In genomic region chr11:46353706-46354105, GRCh38 we compare ENCODE assay signal across 12 cellular contexts. TPM values are rescaled to one million over a fixed set of nuclear protein-coding genes. Genes with fewer than 3 reads are reported as not detected.
DNase-seq lines count a peak whose midpoint lies in the region; ATAC-seq, FAIRE-seq and TF ChIP-seq lines count a peak whose summit lies in the region.
"Had no signal": no experiment of that assay in that cellular context is flagged by ENCODE, and none has a peak within 500 bp of the region (broad histone marks: within the 10 kb centered on the region; RNA-seq: fewer than 3 reads in every experiment).

No MANE protein-coding gene starts in this region.

- CTCF ChIA-PET in CD4-positive, alpha-beta memory T cell (lab: Charles Lee; ENCODE audit: partially characterized antibody), result interaction anchor here (0.9 to 17.9 kb wide), 10 partner anchors 8 to 251 kb away, joined by 3 to 469 read pairs (median 9); no protein-coding TSS in a partner anchor
- CTCF ChIA-PET in K562 (lab: Yijun Ruan, JAX; ENCODE audit: low intra/inter-chr PET ratio), result no interaction called here

- H3K4me1 ChIP-seq in CD4-positive, alpha-beta memory T cell (ENCODE audit: insufficient read depth, low read length), result peaks cover 95% of the 10 kb centered on the region
- H3K4me1 ChIP-seq in K562 (replicated peaks in 1 of 2; ENCODE audit: control insufficient read depth in 2 of 2, insufficient read depth in 2 of 2, low read length in 2 of 2) (peaks cover 35 to 53% of the 10 kb centered on the region in 2 experiments), HAP-1 (no peaks in the 10 kb centered on the region)

- no peak for ATAC-seq in K562
- ATAC-seq in HG02588 (IDR thresholded peaks at IDR 0.05; ENCODE audit: unreplicated experiment), result no peak
- ATAC-seq: PC-3 had no signal

- intact Hi-C loops in CD4-positive, alpha-beta memory T cell (cut with micrococcal nuclease), result no loop called here
- intact Hi-C loops in K562 (cut with micrococcal nuclease), result loop anchor here (2.0 kb wide), 1 partner anchor 27 kb away; the partner anchor contains the start of gene MDK

- no peak overlapping the region for H3K4me3 ChIP-seq in CD4-positive, alpha-beta memory T cell (ENCODE audit: low read length in 2 of 2)
- H3K4me3 ChIP-seq in K562, result no peak overlapping the region
- H3K4me3 ChIP-seq in HAP-1, result no peak overlapping the region
- H3K4me3 ChIP-seq: thyroid gland had no signal

- TF ChIP-seq POLR2A in K562 (conservative IDR thresholded peaks at IDR 0.05), result no peak

- no peak for TF ChIP-seq CTCF in K562 (IDR thresholded peaks at IDR 0.05 in 2 of 3, conservative IDR thresholded peaks at IDR 0.05 in 1 of 3; ENCODE audit: insufficient read depth in 2 of 3, low read depth in 1 of 3, low read length in 3 of 3)

- peak overlapping the region; percentile 48 to 97 (median 79) for H3K27ac Mint-ChIP-seq in CD4-positive, alpha-beta memory T cell

- no peaks in the 10 kb centered on the region for H3K9me3 Mint-ChIP-seq in CD4-positive, alpha-beta memory T cell

- BruUV-seq in K562 (replicated peaks; lab: Mats Ljungman, UMichigan), result no TSS peak

- no peaks in the 10 kb centered on the region for H3K9me3 ChIP-seq in CD4-positive, alpha-beta memory T cell (ENCODE audit: control insufficient read depth in 1 of 2, low read length in 2 of 2)
- H3K9me3 ChIP-seq in K562 (replicated peaks; ENCODE audit: control insufficient read depth, insufficient read depth, low read depth, low read length), result no peaks in the 10 kb centered on the region
- no peaks in the 10 kb centered on the region for H3K9me3 ChIP-seq in HAP-1
- H3K9me3 ChIP-seq: thyroid gland had no signal

- POLR2A ChIA-PET in CD4-positive, alpha-beta memory T cell (lab: Charles Lee; ENCODE audit: partially characterized antibody), result interaction anchor here (0.9 to 14.7 kb wide), 3 partner anchors 12 to 27 kb away, joined by 3 to 334 read pairs (median 262); no protein-coding TSS in a partner anchor
- POLR2A ChIA-PET in K562 (lab: Yijun Ruan, JAX), result interaction anchor here (0.9 to 1.5 kb wide), 3 partner anchors 12 to 36 kb away, joined by 3 to 4 read pairs (median 3); no protein-coding TSS in a partner anchor

- H3K27ac ChIP-seq in CD4-positive, alpha-beta memory T cell (ENCODE audit: low read depth, low read length), result peak overlapping the region; percentile 69
- H3K27ac ChIP-seq in K562 (ENCODE audit: extremely low read depth, low read depth, low read length), result no peak overlapping the region
- H3K27ac ChIP-seq: parathyroid adenoma, thyroid gland had no signal

- H3K4me1 Mint-ChIP-seq in CD4-positive, alpha-beta memory T cell, result peaks cover 49 to 97% (median 79%) of the 10 kb centered on the region in 4 donors

- peaks cover 4% of the 10 kb centered on the region for H3K9me1 ChIP-seq in K562 (ENCODE audit: control insufficient read depth, insufficient read depth, low read length)

- TF ChIP-seq EP300 in K562 (IDR thresholded peaks at IDR 0.05; ENCODE audit: low read length), result no peak

- no peaks in the 10 kb centered on the region for H3K27me3 ChIP-seq in CD4-positive, alpha-beta memory T cell (ENCODE audit: insufficient read depth, low read length)
- H3K27me3 ChIP-seq in K562 (ENCODE audit: control insufficient read depth in 2 of 2, insufficient read depth in 2 of 2, low read length in 2 of 2), result no peaks in the 10 kb centered on the region
- no peaks in the 10 kb centered on the region for H3K27me3 ChIP-seq in HAP-1 (ENCODE audit: low read depth)
- H3K27me3 ChIP-seq: thyroid gland had no signal

- H3K36me3 ChIP-seq in CD4-positive, alpha-beta memory T cell (ENCODE audit: insufficient read depth, low read length), result peaks cover 15% of the 10 kb centered on the region
- H3K36me3 ChIP-seq in K562 (ENCODE audit: control insufficient read depth, insufficient read depth, low read length), result peaks cover 66% of the 10 kb centered on the region; the same call in 2 of the 3 replicates
- peaks cover 3% of the 10 kb centered on the region; the same call in 1 of the 2 replicates for H3K36me3 ChIP-seq in HAP-1 (replicated peaks)
- H3K36me3 ChIP-seq: thyroid gland had no signal

- TF ChIP-seq RAD21 in K562 (CRISPR knock-in tag; conservative IDR thresholded peaks at IDR 0.05 in 1 of 2, IDR thresholded peaks at IDR 0.05 in 1 of 2), result no peak

- 76% methylated on average over 9 of the region's 9 CpGs for WGBS in K562 (ENCODE audit: insufficient coverage, low coverage, missing lambda C conversion rate)

- peak overlapping the region in 1 of 2 experiments; percentile 65; a peak in 2 of 4 replicates for H3K9ac ChIP-seq in K562 (ENCODE audit: insufficient read depth in 1 of 2, low read depth in 2 of 2, low read length in 2 of 2)
- H3K9ac ChIP-seq: parathyroid adenoma had no signal

- peak in 1 of 5 donors; percentile 47 for DNase-seq in CD4-positive, alpha-beta memory T cell
- DNase-seq in activated CD4-positive, CD25-positive, alpha-beta regulatory T cell treated with anti-CD3 and anti-CD28 coated beads, Interleukin-2, amount 50 U/mL, for 72 hours, result peak; percentile 54
- DNase-seq in K562 (ENCODE audit: extremely low read depth in 1 of 4, low spot score in 3 of 4) (no peak), NCI-H2107 treated with DMSO at 0.1 percent for 48 hours (lab: John Stamatoyannopoulos, UW; ENCODE audit: unreplicated experiment) (no peak), HAP-1 (ENCODE audit: low spot score in 2 of 2) (no peak), D341Med (ENCODE audit: low spot score) (no peak)
- peak; percentile 71 for DNase-seq in stimulated activated CD4-positive, alpha-beta T cell treated with anti-CD3 and anti-CD28 coated beads, Interleukin-1b, Interleukin-23, amount 100 ng/mL, for 48 hours
- DNase-seq: PC-3, thyroid gland had no signal

- peaks cover 13% of the 10 kb centered on the region for H4K20me1 ChIP-seq in K562 (replicated peaks; ENCODE audit: control insufficient read depth, insufficient read depth, low read length)

- no peaks in the 10 kb centered on the region for H3K27me3 Mint-ChIP-seq in CD4-positive, alpha-beta memory T cell

- in situ Hi-C loops in K562 (cut with MboI), result no loop called here
- in situ Hi-C loops in HAP-1 (cut with MboI; ENCODE audit: low sequenced_read_pairs), result no loop called here

- peak overlapping the region; percentile 31 to 88 (median 82) for H3K4me3 Mint-ChIP-seq in CD4-positive, alpha-beta memory T cell

- FAIRE-seq in K562 (lab: Jason Lieb, UNC), result no peak

- no peak overlapping the region for H3K4me2 ChIP-seq in K562 (ENCODE audit: insufficient read depth, low read length)

- H3K79me2 ChIP-seq in K562 (ENCODE audit: control insufficient read depth, insufficient read depth, low read length), result peaks cover 79% of the 10 kb centered on the region

- peaks cover 12 to 49% of the 10 kb centered on the region in 2 donors for H3K36me3 Mint-ChIP-seq in CD4-positive, alpha-beta memory T cell

- H2AFZ ChIP-seq in K562 (ENCODE audit: low read depth, low read length), result no peak overlapping the region
- H2AFZ ChIP-seq: parathyroid adenoma had no signal

RNA-seq across cellular contexts. Expression of gene DGKZ, which starts 6.4 kb away (rescaled TPM):
- total RNA-seq in CD4-positive, alpha-beta memory T cell, result 100 to 1,000 TPM; 230 to 235 TPM
- 10 to 100 TPM; 34.8 to 78.9 TPM for polyA plus RNA-seq in CD4-positive, alpha-beta memory T cell
- 71.0 and 248 TPM in 2 replicates for total RNA-seq in K562 (2011; cell fraction: chromatin; rRNA removed; ENCODE audit: low replicate concordance)
- total RNA-seq in K562 (2011; cell fraction: nucleolus; rRNA removed), result 153 and 166 TPM in 2 replicates
- total RNA-seq in K562 (2011; cell fraction: nucleoplasm; rRNA removed), result 88.0 and 98.6 TPM in 2 replicates
- 78.5 and 108 TPM in 2 replicates for total RNA-seq in K562 (2014; rRNA removed)
- total RNA-seq in K562 (2014; rRNA removed; fragmentation: Illumina TruSeq; extraction: Trizol), result 10.9 and 13.6 TPM in 2 replicates
- total RNA-seq in K562 (2015; rRNA removed; fragmentation: Illumina TruSeq; extraction: Trizol), result 44.2 and 47.5 TPM in 2 replicates
- 87.8 and 100 TPM in 2 replicates for total RNA-seq in K562 (2021)
- polyA plus RNA-seq in K562 (2011; rRNA removed), result 28.2 and 49.4 TPM in 2 replicates
- polyA plus RNA-seq in K562 (2011; cell fraction: cytosol; rRNA removed), result 55.4 and 121 TPM in 2 replicates
- polyA plus RNA-seq in K562 (2011; cell fraction: nucleus; rRNA removed), result 203 and 295 TPM in 2 replicates
- polyA plus RNA-seq in K562 (2012), result 64.0 and 103 TPM in 2 replicates
- polyA plus RNA-seq in K562 (2014; fragmentation: Illumina TruSeq; extraction: Trizol), result 48.8 and 66.2 TPM in 2 replicates
- under 1 TPM; 0.51 to 0.71 TPM for polyA plus RNA-seq in K562 (2014; fragmentation: Nextera tagmentation; extraction: Ambion mirVana)
- polyA plus RNA-seq in K562 (2014; rRNA removed), result 73.5 and 77.9 TPM in 2 replicates
- 18.5 and 28.5 TPM in 2 replicates for polyA minus RNA-seq in K562 (2011; rRNA and poly(A)+ RNA removed)
- polyA minus RNA-seq in K562 (2011; cell fraction: cytosol; rRNA and poly(A)+ RNA removed), result 53.9 and 65.8 TPM in 2 replicates
- polyA minus RNA-seq in K562 (2011; cell fraction: nucleus; rRNA and poly(A)+ RNA removed), result 59.1 and 64.5 TPM in 2 replicates

RNA-seq across cellular contexts. Expression of gene MDK, which starts 27.8 kb away (rescaled TPM):
- 1 to 10 TPM; 4.7 to 5.6 TPM for total RNA-seq in CD4-positive, alpha-beta memory T cell
- not detected for polyA plus RNA-seq in CD4-positive, alpha-beta memory T cell
- total RNA-seq in K562 (2011; cell fraction: chromatin; rRNA removed; ENCODE audit: low replicate concordance), result 91.4 and 271 TPM in 2 replicates
- 402 and 460 TPM in 2 replicates for total RNA-seq in K562 (2011; cell fraction: nucleolus; rRNA removed)
- 333 and 334 TPM in 2 replicates for total RNA-seq in K562 (2011; cell fraction: nucleoplasm; rRNA removed)
- total RNA-seq in K562 (2014; rRNA removed) (478 and 553 TPM in 2 replicates), K562 (2014; rRNA removed; fragmentation: Illumina TruSeq; extraction: Trizol) (91.5 and 123 TPM in 2 replicates), K562 (2015; rRNA removed; fragmentation: Illumina TruSeq; extraction: Trizol) (269 and 279 TPM in 2 replicates), K562 (2021) (396 and 429 TPM in 2 replicates)
- polyA plus RNA-seq in K562 (2011; rRNA removed) (343 and 350 TPM in 2 replicates), K562 (2014; fragmentation: Illumina TruSeq; extraction: Trizol) (661 and 667 TPM in 2 replicates), K562 (2014; fragmentation: Nextera tagmentation; extraction: Ambion mirVana) (10 to 100 TPM; 20.7 to 61.7 TPM), K562 (2014; rRNA removed) (700 and 703 TPM in 2 replicates)
- polyA plus RNA-seq in K562 (2011; cell fraction: cytosol; rRNA removed), result 540 and 788 TPM in 2 replicates
- 206 and 271 TPM in 2 replicates for polyA plus RNA-seq in K562 (2011; cell fraction: nucleus; rRNA removed)
- polyA plus RNA-seq in K562 (2012), result 413 and 460 TPM in 2 replicates
- 33.7 and 59.6 TPM in 2 replicates for polyA minus RNA-seq in K562 (2011; rRNA and poly(A)+ RNA removed)
- polyA minus RNA-seq in K562 (2011; cell fraction: cytosol; rRNA and poly(A)+ RNA removed), result 108 and 146 TPM in 2 replicates
- polyA minus RNA-seq in K562 (2011; cell fraction: nucleus; rRNA and poly(A)+ RNA removed), result 24.1 and 38.4 TPM in 2 replicates

RNA-seq across cellular contexts. Expression of gene CHRM4, which starts 37.9 kb away (rescaled TPM):
- total RNA-seq in CD4-positive, alpha-beta memory T cell, result not detected
- under 1 TPM; 0.12 to 0.16 TPM for polyA plus RNA-seq in CD4-positive, alpha-beta memory T cell
- total RNA-seq in K562 (2011; cell fraction: chromatin; rRNA removed; ENCODE audit: low replicate concordance), result 1.0 and 3.7 TPM in 2 replicates
- 1.6 and 4.0 TPM in 2 replicates for total RNA-seq in K562 (2011; cell fraction: nucleolus; rRNA removed)
- total RNA-seq in K562 (2011; cell fraction: nucleoplasm; rRNA removed), result 1.2 TPM in 2 replicates
- total RNA-seq in K562 (2014; rRNA removed) (0.73 and 1.3 TPM in 2 replicates), K562 (2014; rRNA removed; fragmentation: Illumina TruSeq; extraction: Trizol) (0.19 and 0.22 TPM in 2 replicates), K562 (2015; rRNA removed; fragmentation: Illumina TruSeq; extraction: Trizol) (0.22 and 0.49 TPM in 2 replicates), K562 (2021) (0.89 and 1.0 TPM in 2 replicates)
- polyA plus RNA-seq in K562 (2011; rRNA removed) (0.62 and 0.74 TPM in 2 replicates), K562 (2014; fragmentation: Illumina TruSeq; extraction: Trizol) (0.40 and 0.76 TPM in 2 replicates), K562 (2014; fragmentation: Nextera tagmentation; extraction: Ambion mirVana) (not detected), K562 (2014; rRNA removed) (0.33 and 0.58 TPM in 2 replicates)
- polyA plus RNA-seq in K562 (2011; cell fraction: cytosol; rRNA removed), result 0.84 and 2.3 TPM in 2 replicates
- 0.60 and 1.5 TPM in 2 replicates for polyA plus RNA-seq in K562 (2011; cell fraction: nucleus; rRNA removed)
- polyA plus RNA-seq in K562 (2012), result 0.35 and 0.68 TPM in 2 replicates
- 0.42 and 1.1 TPM in 2 replicates for polyA minus RNA-seq in K562 (2011; rRNA and poly(A)+ RNA removed)
- 1.6 TPM in 1 of 2 replicates, not detected in the other for polyA minus RNA-seq in K562 (2011; cell fraction: cytosol; rRNA and poly(A)+ RNA removed)
- polyA minus RNA-seq in K562 (2011; cell fraction: nucleus; rRNA and poly(A)+ RNA removed), result 0.89 and 2.6 TPM in 2 replicates
- total RNA-seq: activated CD8-positive, alpha-beta memory T cell treated with anti-CD3 and anti-CD28 coated beads for 36 hours; PC-3 had no signal

Comparison
In these comparisons a context has a peak if more than half of its experiments do, and no peak if none do; other contexts are left out.
1. DNase-seq: peak in activated CD4-positive, CD25-positive, alpha-beta regulatory T cell treated with anti-CD3 and anti-CD28 coated beads, Interleukin-2, amount 50 U/mL, for 72 hours (single experiment) and stimulated activated CD4-positive, alpha-beta T cell treated with anti-CD3 and anti-CD28 coated beads, Interleukin-1b, Interleukin-23, amount 100 ng/mL, for 48 hours (single experiment); none in K562 (0 of 4), NCI-H2107 treated with DMSO at 0.1 percent for 48 hours (single experiment), HAP-1 (0 of 2) and D341Med (single experiment).
2. RNA of gene MDK, which starts 27.8 kb away (total RNA-seq): 91.4 to 553 TPM in K562; 4.7 to 5.6 TPM in CD4-positive, alpha-beta memory T cell; every median in the first group is over 10 times any median in the second.